8 cellular contexts compared by ENCODE assay signal in genomic region chr1:7646981-7647901, GRCh38.
DNase-seq lines count a peak whose midpoint lies in the region; ATAC-seq, FAIRE-seq and TF ChIP-seq lines count a peak whose summit lies in the region.

No MANE protein-coding gene starts in this region.

- no peak overlapping the region for H3K4me3 ChIP-seq in HFF-Myc (replicated peaks; ENCODE audit: low read depth, low read length)
- no peak overlapping the region for H3K4me3 ChIP-seq in gastroesophageal sphincter

- TF ChIP-seq CTCF in HFF-Myc (IDR thresholded peaks at IDR 0.05; ENCODE audit: low read depth, low read length, missing control alignments), result peak; percentile 95
- peak; percentile 91 for TF ChIP-seq CTCF in RWPE1 (conservative IDR thresholded peaks at IDR 0.05; ENCODE audit: low read depth)
- TF ChIP-seq CTCF in gastroesophageal sphincter (IDR thresholded peaks at IDR 0.05), result peak in 3 of 4 experiments; percentile 88 to 97 (median 96)

- H3K36me3 ChIP-seq in gastroesophageal sphincter, result no peaks in the 10 kb centered on the region

- no peak for FAIRE-seq in urothelium cell line (lab: Jason Lieb, UNC)

- ATAC-seq in gastroesophageal sphincter (peak; percentile 40), GM18519 (IDR thresholded peaks at IDR 0.05; ENCODE audit: low FRiP score, unreplicated experiment) (no peak)

- POLR2A ChIA-PET in RWPE1 (lab: Yijun Ruan, JAX; ENCODE audit: low non-redundant PET), result no interaction called here

- H3K4me1 ChIP-seq in gastroesophageal sphincter, result peaks cover 0 to 40% (median 0%) of the 10 kb centered on the region in 3 donors

- intact Hi-C loops in posterior cingulate gyrus (cut with DNase I), result loop anchor here (1.0 to 10.0 kb wide), 2 partner anchors 193 to 572 kb away; no protein-coding TSS in a partner anchor

- no peak for TF ChIP-seq POLR2A in gastroesophageal sphincter (IDR thresholded peaks at IDR 0.05)

- peaks cover 29% of the 10 kb centered on the region for H3K27me3 ChIP-seq in gastroesophageal sphincter

- DNase-seq in CD1c-positive myeloid dendritic cell (ENCODE audit: extremely low spot score), result peak; percentile 66
- no peak for DNase-seq in HFF-Myc (ENCODE audit: extremely low read depth, low read depth)
- DNase-seq in RWPE1 (ENCODE audit: low spot score), result peak; percentile 91
- peak; percentile 89 for DNase-seq in activated effector memory CD4-positive, alpha-beta T cell treated with anti-CD3 and anti-CD28 coated beads, Interleukin-2, amount 50 U/mL, for 16 hours
- DNase-seq in posterior cingulate gyrus, result peak; percentile 43 to 96 (median 80)
- peak; percentile 80 for DNase-seq in urothelium cell line (ENCODE audit: low spot score)

- 71 to 78% methylated on average over 4 to 6 of the region's 30 CpGs for WGBS in gastroesophageal sphincter (ENCODE audit: low coverage in 1 of 2), 2 donors

- H3K27ac ChIP-seq in RWPE1, result no peak overlapping the region
- H3K27ac ChIP-seq in gastroesophageal sphincter, result no peak overlapping the region

- TF ChIP-seq EP300 in gastroesophageal sphincter (IDR thresholded peaks at IDR 0.05), result no peak

- H3K9me3 ChIP-seq in gastroesophageal sphincter, result peaks cover 0 to 5% (median 0%) of the 10 kb centered on the region in 3 donors

- CTCF ChIA-PET in RWPE1 (lab: Yijun Ruan, JAX), result interaction anchor here (0.5 to 1.2 kb wide), 19 partner anchors 9 to 1023 kb away, joined by 3 to 7 read pairs (median 4); no protein-coding TSS in a partner anchor
